In genomic region chr7:17166824-17167379, GRCh38 we compare ENCODE assay signal across 12 cellular contexts.
A peak's percentile ranks its signal among the peaks of the same experiment; 100 is the strongest.
DNase-seq lines count a peak whose midpoint lies in the region; ATAC-seq and TF ChIP-seq lines count a peak whose summit lies in the region.
"Had no signal": no experiment of that assay in that cellular context is flagged by ENCODE, and none has a peak within 500 bp of the region (broad histone marks: within the 10 kb centered on the region; RNA-seq: fewer than 3 reads in every experiment).

No MANE protein-coding gene starts in this region.

- no peaks in the 10 kb centered on the region for H3K27me3 ChIP-seq in HAP-1 (ENCODE audit: low read depth)
- H3K27me3 ChIP-seq: BE2C had no signal

- peaks cover 37% of the 10 kb centered on the region for H3K4me1 Mint-ChIP-seq in stimulated activated naive CD8-positive, alpha-beta T cell treated with anti-CD3 and anti-CD28 coated beads, Interleukin-15, amount 100 ng/mL, for 72 hours
- H3K4me1 Mint-ChIP-seq in natural killer cell (no peaks in the 10 kb centered on the region), progenitor cell of endocrine pancreas (ENCODE audit: low read depth) (peaks cover 6% of the 10 kb centered on the region)

- TF ChIP-seq CTCF in natural killer cell (IDR thresholded peaks at IDR 0.05) (no peak), progenitor cell of endocrine pancreas (IDR thresholded peaks at IDR 0.05; ENCODE audit: unreplicated experiment) (no peak)

- DNase-seq in stimulated activated CD4-positive, alpha-beta T cell treated with anti-CD3 and anti-CD28 coated beads, Interleukin-2, amount 100 ng/mL, for 24 hours, result peak; percentile 19 to 31
- DNase-seq in stimulated activated CD4-positive, alpha-beta T cell treated with anti-CD3 and anti-CD28 coated beads, Interleukin-12 subunit alpha, Interleukin-12 subunit beta, amount 100 ng/mL, for 4 hours, result no peak
- DNase-seq in stimulated activated naive CD8-positive, alpha-beta T cell treated with anti-CD3 and anti-CD28 coated beads, Interleukin-15, amount 100 ng/mL, for 72 hours, result no peak
- DNase-seq in natural killer cell, result no peak
- no peak for DNase-seq in progenitor cell of endocrine pancreas (ENCODE audit: low spot score, unreplicated experiment)
- DNase-seq in HAP-1 (ENCODE audit: low spot score in 2 of 2), result no peak
- DNase-seq: activated CD8-positive, alpha-beta memory T cell treated with anti-CD3 and anti-CD28 coated beads for 24 hours; BE2C; mucosa of descending colon; NCI-H446 treated with DMSO at 0.1 percent for 48 hours had no signal

- H3K36me3 ChIP-seq in HAP-1 (replicated peaks), result no peaks in the 10 kb centered on the region
- H3K36me3 ChIP-seq: BE2C had no signal

- ATAC-seq in GM21576 (IDR thresholded peaks at IDR 0.05; ENCODE audit: unreplicated experiment) (peak; percentile 85), HG03342 (IDR thresholded peaks at IDR 0.05; ENCODE audit: unreplicated experiment) (peak; percentile 92), natural killer cell (no peak)
- peak; percentile 82 for ATAC-seq in stimulated activated naive CD8-positive, alpha-beta T cell treated with anti-CD3 and anti-CD28 coated beads, Interleukin-15, amount 100 ng/mL, for 72 hours
- ATAC-seq: mucosa of descending colon had no signal

- no peaks in the 10 kb centered on the region for H3K4me1 ChIP-seq in HAP-1
- H3K4me1 ChIP-seq: BE2C had no signal

- no peak overlapping the region for H3K4me3 ChIP-seq in HAP-1
- H3K4me3 ChIP-seq: mucosa of descending colon had no signal

- H3K36me3 Mint-ChIP-seq in natural killer cell (no peaks in the 10 kb centered on the region), progenitor cell of endocrine pancreas (ENCODE audit: insufficient read depth) (no peaks in the 10 kb centered on the region)

- H3K27me3 Mint-ChIP-seq in stimulated activated naive CD8-positive, alpha-beta T cell treated with anti-CD3 and anti-CD28 coated beads, Interleukin-15, amount 100 ng/mL, for 72 hours, result no peaks in the 10 kb centered on the region
- H3K27me3 Mint-ChIP-seq in natural killer cell (ENCODE audit: low read depth in 2 of 2), result no peaks in the 10 kb centered on the region
- no peaks in the 10 kb centered on the region for H3K27me3 Mint-ChIP-seq in progenitor cell of endocrine pancreas

- H3K27ac Mint-ChIP-seq in stimulated activated naive CD8-positive, alpha-beta T cell treated with anti-CD3 and anti-CD28 coated beads, Interleukin-15, amount 100 ng/mL, for 72 hours, result no peak overlapping the region
- no peak overlapping the region for H3K27ac Mint-ChIP-seq in natural killer cell
- no peak overlapping the region for H3K27ac Mint-ChIP-seq in progenitor cell of endocrine pancreas

- no peak overlapping the region for H3K4me3 Mint-ChIP-seq in stimulated activated naive CD8-positive, alpha-beta T cell treated with anti-CD3 and anti-CD28 coated beads, Interleukin-15, amount 100 ng/mL, for 72 hours
- H3K4me3 Mint-ChIP-seq in natural killer cell, result no peak overlapping the region
- H3K4me3 Mint-ChIP-seq in progenitor cell of endocrine pancreas (ENCODE audit: low read depth), result no peak overlapping the region

- in situ Hi-C loops in HAP-1 (cut with MboI; ENCODE audit: low sequenced_read_pairs), result no loop called here

- H3K9me3 ChIP-seq in HAP-1, result no peaks in the 10 kb centered on the region
- H3K9me3 ChIP-seq: BE2C, mucosa of descending colon had no signal

- H3K9me3 Mint-ChIP-seq in stimulated activated naive CD8-positive, alpha-beta T cell treated with anti-CD3 and anti-CD28 coated beads, Interleukin-15, amount 100 ng/mL, for 72 hours, result peaks cover 7 to 8% of the 10 kb centered on the region in 2 donors
- H3K9me3 Mint-ChIP-seq in natural killer cell, result no peaks in the 10 kb centered on the region
- H3K9me3 Mint-ChIP-seq in progenitor cell of endocrine pancreas (ENCODE audit: low read depth), result peaks cover 2% of the 10 kb centered on the region

- intact Hi-C loops in natural killer cell (cut with micrococcal nuclease), result no loop called here

Comparison
In these comparisons a context has a peak if more than half of its experiments do, and no peak if none do; other contexts are left out.
1. DNase-seq: peak in stimulated activated CD4-positive, alpha-beta T cell treated with anti-CD3 and anti-CD28 coated beads, Interleukin-2, amount 100 ng/mL, for 24 hours (2 of 2); none in stimulated activated CD4-positive, alpha-beta T cell treated with anti-CD3 and anti-CD28 coated beads, Interleukin-12 subunit alpha, Interleukin-12 subunit beta, amount 100 ng/mL, for 4 hours (single experiment), stimulated activated naive CD8-positive, alpha-beta T cell treated with anti-CD3 and anti-CD28 coated beads, Interleukin-15, amount 100 ng/mL, for 72 hours (0 of 2), natural killer cell (single experiment), progenitor cell of endocrine pancreas (single experiment) and HAP-1 (0 of 2).
2. ATAC-seq: peak in GM21576 (single experiment), HG03342 (single experiment) and stimulated activated naive CD8-positive, alpha-beta T cell treated with anti-CD3 and anti-CD28 coated beads, Interleukin-15, amount 100 ng/mL, for 72 hours (single experiment); none in natural killer cell (0 of 3).